ENCODE assay signal across 1 cellular context in the genomic region with DNA sequence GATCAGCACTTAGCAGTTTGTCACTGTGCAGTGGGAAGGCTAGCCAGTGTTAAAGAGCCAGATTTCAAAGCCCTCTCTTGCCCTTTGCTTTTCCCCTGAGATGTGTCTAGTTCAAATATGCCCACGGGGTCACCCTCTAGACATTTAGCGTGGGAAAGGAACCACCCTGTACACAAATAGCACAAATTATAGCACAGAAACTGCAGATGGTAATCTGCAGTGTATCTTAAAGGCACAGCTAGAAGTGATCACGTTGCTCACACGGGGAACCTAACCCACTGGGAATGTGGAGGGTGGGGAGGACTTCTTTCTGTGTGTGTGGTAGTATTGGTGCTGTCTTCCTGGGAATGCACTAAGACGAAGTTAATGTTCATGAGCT.
TF ChIP-seq lines count a peak whose summit lies in the region.

No MANE protein-coding gene starts in this region.

TF ChIP-seq in GM12878, 131 proteins besides CTCF, POLR2A, EP300 and RAD21:
- no peak for TF ChIP-seq FOS (IDR thresholded peaks at IDR 0.05; ENCODE audit: borderline replicate concordance, extremely low read depth, insufficient read length)
- TF ChIP-seq GATAD2B (conservative IDR thresholded peaks at IDR 0.05; ENCODE audit: low read depth): 0 out of 2 replicates have a peak, but pooled peaks have one; percentile 35
- no peak for TF ChIP-seq MTA2 (IDR thresholded peaks at IDR 0.05; ENCODE audit: low read depth)
- no peak for TF ChIP-seq RBBP5 (conservative IDR thresholded peaks at IDR 0.05)
- TF ChIP-seq NR2F1 (conservative IDR thresholded peaks at IDR 0.05): peak; percentile 42; the same call in 1 of the 2 replicates
- peak; percentile 75 for TF ChIP-seq MEF2B (IDR thresholded peaks at IDR 0.05; ENCODE audit: partially characterized antibody, poor library complexity, severe bottlenecking)
